In genomic region chr1:84971957-84972356, GRCh38 we compare ENCODE assay signal across 11 cellular contexts. TPM values are rescaled to one million over a fixed set of nuclear protein-coding genes. Genes with fewer than 3 reads are reported as not detected.
DNase-seq lines count a peak whose midpoint lies in the region; ATAC-seq and TF ChIP-seq lines count a peak whose summit lies in the region.
"Had no signal": no experiment of that assay in that cellular context is flagged by ENCODE, and none has a peak within 500 bp of the region (broad histone marks: within the 10 kb centered on the region; RNA-seq: fewer than 3 reads in every experiment).

No MANE protein-coding gene starts in this region.

- H3K79me2 ChIP-seq in neural cell (replicated peaks; ENCODE audit: insufficient read depth, low read length): no peaks in the 10 kb centered on the region

- H3K9me3 Mint-ChIP-seq in activated CD4-positive, alpha-beta T cell treated with anti-CD3 and anti-CD28 coated beads, Interleukin-2, amount 10 ng/mL, durations not matched to agents 7 days and 5 days: peaks cover 4% of the 10 kb centered on the region
- H3K9me3 Mint-ChIP-seq: endodermal cell had no signal

- POLR2A ChIA-PET in activated CD4-positive, alpha-beta T cell treated with anti-CD3 and anti-CD28 coated beads, Interleukin-2, amount 10 ng/mL, durations not matched to agents 7 days and 5 days (lab: Charles Lee): no interaction called here

- no peak overlapping the region for H2AFZ ChIP-seq in neural cell (ENCODE audit: low read depth, low read length)

- no peaks in the 10 kb centered on the region for H3K27me3 Mint-ChIP-seq in activated CD4-positive, alpha-beta T cell treated with anti-CD3 and anti-CD28 coated beads, Interleukin-2, amount 10 ng/mL, durations not matched to agents 7 days and 5 days

- no peak for TF ChIP-seq EP300 in neural cell (conservative IDR thresholded peaks at IDR 0.05; ENCODE audit: poor library complexity, severe bottlenecking)

- peaks cover 29% of the 10 kb centered on the region for H3K36me3 Mint-ChIP-seq in activated CD4-positive, alpha-beta T cell treated with anti-CD3 and anti-CD28 coated beads, Interleukin-2, amount 10 ng/mL, durations not matched to agents 7 days and 5 days (ENCODE audit: low read depth)

- TF ChIP-seq RAD21 in neural cell (conservative IDR thresholded peaks at IDR 0.05): no peak

- TF ChIP-seq POLR2A in erythroblast (IDR thresholded peaks at IDR 0.05; ENCODE audit: low read length): no peak

- H3F3A ChIP-seq in neural cell (ENCODE audit: insufficient read depth, low read length, poor library complexity, severe bottlenecking): no peaks in the 10 kb centered on the region

- no peak overlapping the region for H3K4me2 ChIP-seq in neural cell (ENCODE audit: low read length)

- CTCF ChIA-PET in activated CD4-positive, alpha-beta T cell treated with anti-CD3 and anti-CD28 coated beads, Interleukin-2, amount 10 ng/mL, durations not matched to agents 7 days and 5 days (lab: Charles Lee): interaction anchor here (0.8 to 2.2 kb wide), 8 partner anchors 11 to 288 kb away, joined by 3 to 7 read pairs (median 4); partner anchors contain the start of gene C1orf52

- no peak for TF ChIP-seq CTCF in neural cell (IDR thresholded peaks at IDR 0.05; ENCODE audit: poor library complexity, severe bottlenecking)

- H3K9me3 ChIP-seq in neural cell (ENCODE audit: low read length): no peaks in the 10 kb centered on the region
- H3K9me3 ChIP-seq: transverse colon had no signal

- H3K4me1 Mint-ChIP-seq in activated CD4-positive, alpha-beta T cell treated with anti-CD3 and anti-CD28 coated beads, Interleukin-2, amount 10 ng/mL, durations not matched to agents 7 days and 5 days: peaks cover 56% of the 10 kb centered on the region
- H3K4me1 Mint-ChIP-seq: endodermal cell had no signal

- no peaks in the 10 kb centered on the region for H3K27me3 ChIP-seq in neural cell (ENCODE audit: insufficient read depth, low read depth, low read length)
- H3K27me3 ChIP-seq: transverse colon had no signal

- H3K4me3 Mint-ChIP-seq in activated CD4-positive, alpha-beta T cell treated with anti-CD3 and anti-CD28 coated beads, Interleukin-2, amount 10 ng/mL, durations not matched to agents 7 days and 5 days: peak overlapping the region; percentile 56
- H3K4me3 Mint-ChIP-seq: endodermal cell had no signal

- H3K9me2 ChIP-seq in neural cell (ENCODE audit: insufficient read depth, low read length): no peaks in the 10 kb centered on the region

- H4K20me1 ChIP-seq in neural cell (ENCODE audit: insufficient read depth): no peaks in the 10 kb centered on the region

- H3K4me3 ChIP-seq in neural cell (ENCODE audit: low read length): no peak overlapping the region
- H3K4me3 ChIP-seq: transverse colon had no signal

- ATAC-seq in GM21786 (IDR thresholded peaks at IDR 0.05; ENCODE audit: unreplicated experiment) (peak; percentile 25), HG03460 (IDR thresholded peaks at IDR 0.05; ENCODE audit: unreplicated experiment) (peak; percentile 25)

- no peaks in the 10 kb centered on the region for H3K36me3 ChIP-seq in neural cell (ENCODE audit: insufficient read depth, low read length)
- H3K36me3 ChIP-seq: transverse colon had no signal

- H3K27ac Mint-ChIP-seq in activated CD4-positive, alpha-beta T cell treated with anti-CD3 and anti-CD28 coated beads, Interleukin-2, amount 10 ng/mL, durations not matched to agents 7 days and 5 days: peak overlapping the region; percentile 93
- H3K27ac Mint-ChIP-seq: endodermal cell had no signal

- DNase-seq in activated CD4-positive, alpha-beta T cell treated with anti-CD3 and anti-CD28 coated beads, Interleukin-2, amount 10 ng/mL, durations not matched to agents 7 days and 5 days: no peak
- no peak for DNase-seq in activated CD4-positive, alpha-beta T cell treated with anti-CD3 and anti-CD28 coated beads, Interleukin-2, amount 50 U/mL, for 4 hours
- DNase-seq in ureter (ENCODE audit: low spot score) (no peak), cerebellum (ENCODE audit: low spot score) (no peak), erythroblast (lab: John Stamatoyannopoulos, UW) (no peak)
- DNase-seq: activated naive CD4-positive, alpha-beta T cell treated with anti-CD3 and anti-CD28 coated beads, Interleukin-2, amount 50 U/mL, for 16 hours; endodermal cell; transverse colon had no signal

- no peak overlapping the region for H3K9ac ChIP-seq in neural cell (ENCODE audit: low read length)

- H3K27ac ChIP-seq in neural cell (ENCODE audit: low read length): peak overlapping the region; percentile 48

TF ChIP-seq in neural cell, 6 proteins besides CTCF, POLR2A, EP300 and RAD21:
- TF ChIP-seq REST (IDR thresholded peaks at IDR 0.05; ENCODE audit: borderline replicate concordance) (no peak), TAF1 (IDR thresholded peaks at IDR 0.05; ENCODE audit: low read depth) (no peak), SMC3 (conservative IDR thresholded peaks at IDR 0.05; ENCODE audit: poor library complexity) (no peak), MXI1 (conservative IDR thresholded peaks at IDR 0.05; ENCODE audit: poor library complexity, severe bottlenecking) (no peak), POLR2AphosphoS5 (IDR thresholded peaks at IDR 0.05) (no peak), EZH2 (IDR thresholded peaks at IDR 0.05; ENCODE audit: borderline replicate concordance, insufficient read depth, low read length, poor library complexity, severe bottlenecking) (no peak)

RNA-seq across cellular contexts. Expression of gene MCOLN2, which starts 25.0 kb away (rescaled TPM):
- total RNA-seq in activated CD4-positive, alpha-beta T cell treated with anti-CD3 and anti-CD28 coated beads, Interleukin-2, amount 10 ng/mL, durations not matched to agents 7 days and 5 days: 10 to 100 TPM; 15.0 to 15.4 TPM
- not detected in 2 replicates for polyA plus RNA-seq in neural cell
- polyA minus RNA-seq in neural cell: not detected in 2 replicates
- total RNA-seq in ureter: 2.0 TPM
- not detected for total RNA-seq in cerebellum
